In genomic region chr11:125192717-125193116, GRCh38 we compare ENCODE assay signal across 19 cellular contexts. TPM values are rescaled to one million over a fixed set of nuclear protein-coding genes. Genes with fewer than 3 reads are reported as not detected.
DNase-seq lines count a peak whose midpoint lies in the region; ATAC-seq and TF ChIP-seq lines count a peak whose summit lies in the region.
"Had no signal": no experiment of that assay in that cellular context is flagged by ENCODE, and none has a peak within 500 bp of the region (broad histone marks: within the 10 kb centered on the region; RNA-seq: fewer than 3 reads in every experiment).

No MANE protein-coding gene starts in this region.

- H3K27ac Mint-ChIP-seq in brain (peak overlapping the region; percentile 60 to 81 (median 65)), progenitor cell of endocrine pancreas (peak overlapping the region; percentile 86)
- H3K27ac Mint-ChIP-seq: CD4-positive, CD25-positive, alpha-beta regulatory T cell; CD8-positive, alpha-beta memory T cell; GM23338; HFFc6; IgD-negative memory B cell had no signal

- H3K4me1 Mint-ChIP-seq in brain (peaks cover 46% of the 10 kb centered on the region), progenitor cell of endocrine pancreas (ENCODE audit: low read depth) (peaks cover 26% of the 10 kb centered on the region)
- H3K4me1 Mint-ChIP-seq: CD4-positive, CD25-positive, alpha-beta regulatory T cell; CD8-positive, alpha-beta memory T cell; IgD-negative memory B cell had no signal

- ATAC-seq in GM19455 (IDR thresholded peaks at IDR 0.05; ENCODE audit: unreplicated experiment), result no peak
- no peak for ATAC-seq in HG03460 (IDR thresholded peaks at IDR 0.05; ENCODE audit: unreplicated experiment)
- ATAC-seq: GM23338, HCT116, HepG2 had no signal

- WGBS in mesodermal cell (ENCODE audit: insufficient coverage in 2 of 2), 2 experiments, result 83 to 88% methylated on average over 7 of the region's 7 CpGs

- H3K27me3 Mint-ChIP-seq in brain, result peaks cover 4% of the 10 kb centered on the region
- no peaks in the 10 kb centered on the region for H3K27me3 Mint-ChIP-seq in progenitor cell of endocrine pancreas

- H3K9me3 Mint-ChIP-seq in brain (peaks cover 0 to 6% (median under 1%) of the 10 kb centered on the region in 5 experiments), progenitor cell of endocrine pancreas (ENCODE audit: low read depth) (no peaks in the 10 kb centered on the region)

- peaks cover 2% of the 10 kb centered on the region for H3K36me3 ChIP-seq in mesodermal cell (ENCODE audit: control insufficient read depth, insufficient read depth, low read length)
- H3K36me3 ChIP-seq: BE2C had no signal

- H3K27ac ChIP-seq in mesodermal cell (ENCODE audit: low read depth, low read length, severe bottlenecking), result peak overlapping the region; percentile 52

- peaks cover 18% of the 10 kb centered on the region for H3K4me1 ChIP-seq in mesodermal cell (ENCODE audit: control insufficient read depth, insufficient read depth, low read length, poor library complexity, severe bottlenecking)
- H3K4me1 ChIP-seq: BE2C had no signal

- peaks cover 41% of the 10 kb centered on the region for H3K36me3 Mint-ChIP-seq in brain
- H3K36me3 Mint-ChIP-seq in progenitor cell of endocrine pancreas (ENCODE audit: insufficient read depth), result peaks cover 3% of the 10 kb centered on the region
- H3K36me3 Mint-ChIP-seq: CD4-positive, CD25-positive, alpha-beta regulatory T cell; CD8-positive, alpha-beta memory T cell had no signal

- TF ChIP-seq CTCF in brain (conservative IDR thresholded peaks at IDR 0.05) (no peak), progenitor cell of endocrine pancreas (IDR thresholded peaks at IDR 0.05; ENCODE audit: unreplicated experiment) (no peak)

- H3K4me3 Mint-ChIP-seq in brain (peak overlapping the region in 2 of 5 experiments; percentile 39 to 47), progenitor cell of endocrine pancreas (ENCODE audit: low read depth) (no peak overlapping the region)
- H3K4me3 Mint-ChIP-seq: CD4-positive, CD25-positive, alpha-beta regulatory T cell; CD8-positive, alpha-beta memory T cell; GM23338; HFFc6 had no signal

- peaks cover 4% of the 10 kb centered on the region for H3K9me3 ChIP-seq in mesodermal cell (ENCODE audit: control insufficient read depth, low read length)
- H3K9me3 ChIP-seq: BE2C had no signal

- no peak overlapping the region for H3K4me3 ChIP-seq in mesodermal cell (ENCODE audit: extremely low read depth, insufficient read depth, low read length, poor library complexity, severe bottlenecking)
- H3K4me3 ChIP-seq: GM23338 had no signal

- DNase-seq in progenitor cell of endocrine pancreas (ENCODE audit: low spot score, unreplicated experiment) (no peak), kidney glomerular epithelial cell (lab: John Stamatoyannopoulos, UW) (no peak)
- DNase-seq: ACHN; BE2C; C1 segment of cervical spinal cord; CD4-positive, CD25-positive, alpha-beta regulatory T cell; CD8-positive, alpha-beta memory T cell; COR-L47; DMS 273 treated with DMSO at 0.1 percent for 48 hours; DMS53; HFFc6 had no signal

RNA-seq across cellular contexts. Expression of gene PKNOX2, which starts 28.2 kb away (rescaled TPM):
- 6.4 TPM for polyA plus RNA-seq in brain (ENCODE audit: insufficient read depth, low read depth, low replicate concordance)
- 10.9 TPM for polyA plus RNA-seq in mesodermal cell (2013, experiment 1 of 2)
- polyA plus RNA-seq in mesodermal cell (2013, experiment 2 of 2), result 10.0 TPM
- 32.8 and 39.9 TPM in 2 replicates for total RNA-seq in progenitor cell of endocrine pancreas
- total RNA-seq: CD4-positive, CD25-positive, alpha-beta regulatory T cell; CD8-positive, alpha-beta memory T cell; HepG2 had no signal
- polyA plus RNA-seq: CD4-positive, CD25-positive, alpha-beta regulatory T cell; CD8-positive, alpha-beta memory T cell; HepG2; IgD-negative memory B cell had no signal
